Comparison of ENCODE assay signal across 14 cellular contexts in genomic region chr2:111145103-111145760, GRCh38.
"Had no signal": no experiment of that assay in that cellular context is flagged by ENCODE, and none has a peak within 500 bp of the region (broad histone marks: within the 10 kb centered on the region; RNA-seq: fewer than 3 reads in every experiment).

No MANE protein-coding gene starts in this region.

- H3K9me3 ChIP-seq: adrenal gland, body of pancreas, stomach, thoracic aorta, uterus had no signal

- H3K27me3 ChIP-seq: adrenal gland, body of pancreas, stomach, uterus had no signal

- H3K27me3 Mint-ChIP-seq: central memory CD8-positive, alpha-beta T cell; dendritic cell treated with granulocyte-macrophage colony-stimulating factor and Interleukin-4, amounts not matched to agents 40 ng/mL and 50 ng/mL, for 4 days had no signal

- H3K27ac Mint-ChIP-seq: dendritic cell treated with granulocyte-macrophage colony-stimulating factor and Interleukin-4, amounts not matched to agents 40 ng/mL and 50 ng/mL, for 4 days; T-helper 2 cell treated with Interferon-gamma antibody and Interleukin-4, amounts not matched to agents 5 μg/mL and 100 μg/mL, for 36 hours had no signal

- H3K4me1 ChIP-seq: uterus had no signal

- H3K36me3 ChIP-seq: adrenal gland, thoracic aorta, uterus had no signal

- H3K4me3 ChIP-seq: adrenal gland, body of pancreas, stomach, thoracic aorta, uterus had no signal

- H3K4me3 Mint-ChIP-seq: central memory CD8-positive, alpha-beta T cell; dendritic cell treated with granulocyte-macrophage colony-stimulating factor and Interleukin-4, amounts not matched to agents 40 ng/mL and 50 ng/mL, for 4 days; T-helper 2 cell treated with Interferon-gamma antibody and Interleukin-4, amounts not matched to agents 5 μg/mL and 100 μg/mL, for 36 hours had no signal

- H3K27ac ChIP-seq: body of pancreas, stomach, thoracic aorta, uterus had no signal

- DNase-seq: activated CD4-positive, alpha-beta T cell treated with anti-CD3 and anti-CD28 coated beads, Interleukin-2, amount 50 U/mL, for 4 hours; activated naive CD4-positive, alpha-beta T cell; adrenal gland; body of pancreas; hippocampal formation; stimulated activated CD4-positive, alpha-beta T cell treated with anti-CD3 and anti-CD28 coated beads, Interleukin-12 subunit alpha, Interleukin-12 subunit beta, amount 100 ng/mL, for 4 hours; stimulated activated CD4-positive, alpha-beta T cell treated with anti-CD3 and anti-CD28 coated beads, Interleukin-2, amount 100 ng/mL, for 48 hours; stomach; uterus had no signal

- ATAC-seq: activated CD4-positive, CD25-positive, alpha-beta regulatory T cell treated with anti-CD3 and anti-CD28 coated beads, Interleukin-2, amount 50 U/mL, for 24 hours; body of pancreas had no signal

- H3K9me3 Mint-ChIP-seq: central memory CD8-positive, alpha-beta T cell; dendritic cell treated with granulocyte-macrophage colony-stimulating factor and Interleukin-4, amounts not matched to agents 40 ng/mL and 50 ng/mL, for 4 days; T-helper 2 cell treated with Interferon-gamma antibody and Interleukin-4, amounts not matched to agents 5 μg/mL and 100 μg/mL, for 36 hours had no signal
